ENCODE assay signal across 8 cellular contexts in the genomic region with DNA sequence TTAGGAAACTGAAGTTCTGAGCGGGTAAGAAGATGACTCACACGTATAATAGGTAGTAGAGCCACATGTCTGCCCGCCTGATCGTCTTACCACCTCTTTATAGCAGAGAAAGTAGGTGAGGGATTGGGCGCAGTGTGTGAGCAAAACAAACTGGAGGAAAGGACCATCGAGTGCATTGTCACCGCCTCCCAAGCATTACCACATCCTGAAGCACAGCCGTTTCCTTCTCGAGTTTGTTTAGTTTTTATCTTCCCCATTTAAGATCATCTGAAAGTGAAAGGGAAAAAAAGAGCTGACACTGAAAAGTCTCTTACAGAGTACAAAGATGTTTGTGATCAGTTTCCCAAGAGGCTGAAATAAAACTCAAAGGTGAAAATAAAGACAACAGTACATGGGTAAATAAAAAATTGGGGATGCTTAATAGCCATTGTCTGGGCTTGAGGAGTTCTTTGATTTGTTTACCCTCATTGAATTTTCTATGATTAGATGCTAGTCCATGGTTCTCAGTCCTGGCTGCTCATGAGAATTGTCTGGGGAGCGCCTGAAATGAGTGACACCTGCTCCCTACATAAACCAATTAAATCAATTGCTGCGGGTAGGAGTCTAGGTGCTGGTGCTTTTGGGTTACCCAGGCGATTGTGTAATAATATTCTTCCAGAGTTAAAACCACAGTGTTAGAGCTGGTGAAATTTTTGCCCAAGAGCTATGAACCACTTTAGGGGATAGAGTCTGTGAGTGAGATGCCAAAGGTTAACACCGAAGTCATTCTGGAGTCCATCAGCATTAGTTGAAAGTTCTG. TPM values are rescaled to one million over a fixed set of nuclear protein-coding genes. Genes with fewer than 3 reads are reported as not detected.
DNase-seq lines count a peak whose midpoint lies in the region; ATAC-seq and TF ChIP-seq lines count a peak whose summit lies in the region.

No MANE protein-coding gene starts in this region.

- H3K27ac ChIP-seq in HL-60 (replicated peaks) (peak overlapping the region; percentile 58), prostate gland (no peak overlapping the region)

- no peak for TF ChIP-seq POLR2A in prostate gland (IDR thresholded peaks at IDR 0.05)

- H3K27me3 Mint-ChIP-seq in Calu3 (ENCODE audit: unreplicated experiment): no peaks in the 10 kb centered on the region

- peak overlapping the region; percentile 64 for H3K27ac Mint-ChIP-seq in Calu3 (ENCODE audit: unreplicated experiment)

- peak overlapping the region; percentile 66 for H3K4me3 Mint-ChIP-seq in Calu3 (ENCODE audit: low read depth, unreplicated experiment)

- H3K4me1 Mint-ChIP-seq in Calu3 (ENCODE audit: low read depth, unreplicated experiment): no peaks in the 10 kb centered on the region

- peaks cover 2% of the 10 kb centered on the region for H3K9me3 Mint-ChIP-seq in Calu3 (ENCODE audit: low read depth, unreplicated experiment)

- no peaks in the 10 kb centered on the region for H3K36me3 ChIP-seq in prostate gland

- 72% methylated on average over 13 of the region's 13 CpGs for WGBS in prostate gland

- CTCF ChIA-PET in Calu3 (lab: Charles Lee): interaction anchor here (0.7 kb wide), 1 partner anchor 14 kb away, joined by 3 read pairs; no protein-coding TSS in a partner anchor

- intact Hi-C loops in Calu3 (cut with micrococcal nuclease; ENCODE audit: unreplicated experiment) (no loop called here), prostate gland (cut with DNase I) (no loop called here)

- no peaks in the 10 kb centered on the region for H3K4me1 ChIP-seq in prostate gland (replicated peaks)

- H3K4me3 ChIP-seq in HL-60 (replicated peaks; ENCODE audit: insufficient read depth, low read length): peak overlapping the region; percentile 30
- H3K4me3 ChIP-seq in prostate gland: no peak overlapping the region

- TF ChIP-seq CTCF in Calu3 (IDR thresholded peaks at IDR 0.05; ENCODE audit: unreplicated experiment) (no peak), GM20000 (IDR thresholded peaks at IDR 0.05; ENCODE audit: extremely low read depth, missing control alignments) (no peak), HL-60 (IDR thresholded peaks at IDR 0.05; ENCODE audit: insufficient read depth, low read length) (no peak), omental fat pad (IDR thresholded peaks at IDR 0.05) (no peak), prostate gland (IDR thresholded peaks at IDR 0.05) (no peak)

- H3K27me3 ChIP-seq in HL-60 (ENCODE audit: insufficient read depth, poor library complexity, severe bottlenecking) (no peaks in the 10 kb centered on the region), prostate gland (replicated peaks; ENCODE audit: insufficient read depth) (no peaks in the 10 kb centered on the region)

- H3K36me3 Mint-ChIP-seq in Calu3 (ENCODE audit: insufficient read depth, unreplicated experiment): no peaks in the 10 kb centered on the region

- no peaks in the 10 kb centered on the region for H3K9me3 ChIP-seq in prostate gland

- no TSS peak for BruUV-seq in Calu3 (replicated peaks; lab: Mats Ljungman, UMichigan)

- DNase-seq in Calu3: peak; percentile 47
- peak; percentile 51 for DNase-seq in GM20000 (ENCODE audit: low spot score)
- peak in 1 of 2 experiments; percentile 69 for DNase-seq in HL-60 (ENCODE audit: low read depth in 1 of 2, low spot score in 1 of 2)
- DNase-seq in SKM-1 treated with dmso at 0.1 percent for 144 hours (lab: John Stamatoyannopoulos, UW; ENCODE audit: unreplicated experiment): peak; percentile 60
- peak; percentile 67 for DNase-seq in activated naive CD4-positive, alpha-beta T cell treated with anti-CD3 and anti-CD28 coated beads, Interleukin-2, amount 50 U/mL, for 16 hours
- no peak for DNase-seq in omental fat pad (ENCODE audit: low spot score)
- no peak for DNase-seq in prostate gland (ENCODE audit: low spot score)

- peak; percentile 48 for ATAC-seq in omental fat pad (ENCODE audit: low FRiP score)
- no peak for ATAC-seq in SK-N-SH treated with all-trans-retinoic acid at 6 μM for 48 hours

TF ChIP-seq in SK-N-SH treated with all-trans-retinoic acid at 6 μM for 48 hours, 23 proteins besides CTCF, POLR2A, EP300 and RAD21:
- no peak for TF ChIP-seq ZFP30 (CRISPR knock-in tag; IDR thresholded peaks at IDR 0.05)
- no peak for TF ChIP-seq GLIS3 (CRISPR knock-in tag; IDR thresholded peaks at IDR 0.05)
- TF ChIP-seq ESRRG (CRISPR knock-in tag; IDR thresholded peaks at IDR 0.05): no peak
- no peak for TF ChIP-seq BACH2 (CRISPR knock-in tag; IDR thresholded peaks at IDR 0.05; ENCODE audit: borderline replicate concordance)
- TF ChIP-seq ZNF565 (CRISPR knock-in tag; conservative IDR thresholded peaks at IDR 0.05; ENCODE audit: low read depth): no peak
- no peak for TF ChIP-seq PPARA (CRISPR knock-in tag; IDR thresholded peaks at IDR 0.05; ENCODE audit: borderline replicate concordance)
- TF ChIP-seq SNAI2 (CRISPR knock-in tag; IDR thresholded peaks at IDR 0.05): no peak
- TF ChIP-seq, protein P1, sequence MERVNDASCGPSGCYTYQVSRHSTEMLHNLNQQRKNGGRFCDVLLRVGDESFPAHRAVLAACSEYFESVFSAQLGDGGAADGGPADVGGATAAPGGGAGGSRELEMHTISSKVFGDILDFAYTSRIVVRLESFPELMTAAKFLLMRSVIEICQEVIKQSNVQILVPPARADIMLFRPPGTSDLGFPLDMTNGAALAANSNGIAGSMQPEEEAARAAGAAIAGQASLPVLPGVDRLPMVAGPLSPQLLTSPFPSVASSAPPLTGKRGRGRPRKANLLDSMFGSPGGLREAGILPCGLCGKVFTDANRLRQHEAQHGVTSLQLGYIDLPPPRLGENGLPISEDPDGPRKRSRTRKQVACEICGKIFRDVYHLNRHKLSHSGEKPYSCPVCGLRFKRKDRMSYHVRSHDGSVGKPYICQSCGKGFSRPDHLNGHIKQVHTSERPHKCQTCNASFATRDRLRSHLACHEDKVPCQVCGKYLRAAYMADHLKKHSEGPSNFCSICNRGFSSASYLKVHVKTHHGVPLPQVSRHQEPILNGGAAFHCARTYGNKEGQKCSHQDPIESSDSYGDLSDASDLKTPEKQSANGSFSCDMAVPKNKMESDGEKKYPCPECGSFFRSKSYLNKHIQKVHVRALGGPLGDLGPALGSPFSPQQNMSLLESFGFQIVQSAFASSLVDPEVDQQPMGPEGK (CRISPR knock-in tag; IDR thresholded peaks at IDR 0.05; ENCODE audit: borderline replicate concordance): no peak
- TF ChIP-seq RARB (CRISPR knock-in tag; IDR thresholded peaks at IDR 0.05): no peak
- TF ChIP-seq ISL1 (CRISPR knock-in tag; IDR thresholded peaks at IDR 0.05): no peak
- TF ChIP-seq OSR1 (CRISPR knock-in tag; IDR thresholded peaks at IDR 0.05): no peak
- TF ChIP-seq ZNF70 (CRISPR knock-in tag; IDR thresholded peaks at IDR 0.05): no peak
- no peak for TF ChIP-seq CSDC2 (CRISPR knock-in tag; IDR thresholded peaks at IDR 0.05)
- TF ChIP-seq, protein P2, sequence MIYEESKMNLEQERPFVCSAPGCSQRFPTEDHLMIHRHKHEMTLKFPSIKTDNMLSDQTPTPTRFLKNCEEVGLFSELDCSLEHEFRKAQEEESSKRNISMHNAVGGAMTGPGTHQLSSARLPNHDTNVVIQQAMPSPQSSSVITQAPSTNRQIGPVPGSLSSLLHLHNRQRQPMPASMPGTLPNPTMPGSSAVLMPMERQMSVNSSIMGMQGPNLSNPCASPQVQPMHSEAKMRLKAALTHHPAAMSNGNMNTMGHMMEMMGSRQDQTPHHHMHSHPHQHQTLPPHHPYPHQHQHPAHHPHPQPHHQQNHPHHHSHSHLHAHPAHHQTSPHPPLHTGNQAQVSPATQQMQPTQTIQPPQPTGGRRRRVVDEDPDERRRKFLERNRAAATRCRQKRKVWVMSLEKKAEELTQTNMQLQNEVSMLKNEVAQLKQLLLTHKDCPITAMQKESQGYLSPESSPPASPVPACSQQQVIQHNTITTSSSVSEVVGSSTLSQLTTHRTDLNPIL (CRISPR knock-in tag; IDR thresholded peaks at IDR 0.05; ENCODE audit: low read depth): no peak
- TF ChIP-seq, protein P3, sequence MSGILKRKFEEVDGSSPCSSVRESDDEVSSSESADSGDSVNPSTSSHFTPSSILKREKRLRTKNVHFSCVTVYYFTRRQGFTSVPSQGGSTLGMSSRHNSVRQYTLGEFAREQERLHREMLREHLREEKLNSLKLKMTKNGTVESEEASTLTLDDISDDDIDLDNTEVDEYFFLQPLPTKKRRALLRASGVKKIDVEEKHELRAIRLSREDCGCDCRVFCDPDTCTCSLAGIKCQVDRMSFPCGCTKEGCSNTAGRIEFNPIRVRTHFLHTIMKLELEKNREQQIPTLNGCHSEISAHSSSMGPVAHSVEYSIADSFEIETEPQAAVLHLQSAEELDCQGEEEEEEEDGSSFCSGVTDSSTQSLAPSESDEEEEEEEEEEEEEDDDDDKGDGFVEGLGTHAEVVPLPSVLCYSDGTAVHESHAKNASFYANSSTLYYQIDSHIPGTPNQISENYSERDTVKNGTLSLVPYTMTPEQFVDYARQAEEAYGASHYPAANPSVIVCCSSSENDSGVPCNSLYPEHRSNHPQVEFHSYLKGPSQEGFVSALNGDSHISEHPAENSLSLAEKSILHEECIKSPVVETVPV (CRISPR knock-in tag; IDR thresholded peaks at IDR 0.05): no peak
- no peak for TF ChIP-seq ARNTL (CRISPR knock-in tag; IDR thresholded peaks at IDR 0.05; ENCODE audit: borderline replicate concordance, low read depth)
- TF ChIP-seq, protein P4, sequence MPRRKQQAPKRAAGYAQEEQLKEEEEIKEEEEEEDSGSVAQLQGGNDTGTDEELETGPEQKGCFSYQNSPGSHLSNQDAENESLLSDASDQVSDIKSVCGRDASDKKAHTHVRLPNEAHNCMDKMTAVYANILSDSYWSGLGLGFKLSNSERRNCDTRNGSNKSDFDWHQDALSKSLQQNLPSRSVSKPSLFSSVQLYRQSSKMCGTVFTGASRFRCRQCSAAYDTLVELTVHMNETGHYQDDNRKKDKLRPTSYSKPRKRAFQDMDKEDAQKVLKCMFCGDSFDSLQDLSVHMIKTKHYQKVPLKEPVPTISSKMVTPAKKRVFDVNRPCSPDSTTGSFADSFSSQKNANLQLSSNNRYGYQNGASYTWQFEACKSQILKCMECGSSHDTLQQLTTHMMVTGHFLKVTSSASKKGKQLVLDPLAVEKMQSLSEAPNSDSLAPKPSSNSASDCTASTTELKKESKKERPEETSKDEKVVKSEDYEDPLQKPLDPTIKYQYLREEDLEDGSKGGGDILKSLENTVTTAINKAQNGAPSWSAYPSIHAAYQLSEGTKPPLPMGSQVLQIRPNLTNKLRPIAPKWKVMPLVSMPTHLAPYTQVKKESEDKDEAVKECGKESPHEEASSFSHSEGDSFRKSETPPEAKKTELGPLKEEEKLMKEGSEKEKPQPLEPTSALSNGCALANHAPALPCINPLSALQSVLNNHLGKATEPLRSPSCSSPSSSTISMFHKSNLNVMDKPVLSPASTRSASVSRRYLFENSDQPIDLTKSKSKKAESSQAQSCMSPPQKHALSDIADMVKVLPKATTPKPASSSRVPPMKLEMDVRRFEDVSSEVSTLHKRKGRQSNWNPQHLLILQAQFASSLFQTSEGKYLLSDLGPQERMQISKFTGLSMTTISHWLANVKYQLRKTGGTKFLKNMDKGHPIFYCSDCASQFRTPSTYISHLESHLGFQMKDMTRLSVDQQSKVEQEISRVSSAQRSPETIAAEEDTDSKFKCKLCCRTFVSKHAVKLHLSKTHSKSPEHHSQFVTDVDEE (CRISPR knock-in tag; IDR thresholded peaks at IDR 0.05): no peak
TF ChIP-seq in SK-N-SH treated with all-trans-retinoic acid at 6 μM for 48 hours: peak in this region for 0.

RNA-seq across cellular contexts. Expression of a gene that starts 15.0 kb away (rescaled TPM):
- total RNA-seq in Calu3 (2022) (10.7 and 13.7 TPM in 2 replicates), omental fat pad (10 to 100 TPM; 12.4 to 44.6 (median 16.6) TPM), prostate gland (10 to 100 TPM; 41.6 to 54.3 TPM)

Comparison
In these comparisons a context has a peak if more than half of its experiments do, and no peak if none do; other contexts are left out.
1. DNase-seq: peak in Calu3 (single experiment), GM20000 (single experiment), SKM-1 treated with dmso at 0.1 percent for 144 hours (single experiment) and activated naive CD4-positive, alpha-beta T cell treated with anti-CD3 and anti-CD28 coated beads, Interleukin-2, amount 50 U/mL, for 16 hours (single experiment); none in omental fat pad (single experiment) and prostate gland (single experiment).